In genomic region chr5:175547810-175548209, GRCh38 we compare ENCODE assay signal across 34 cellular contexts.
"Had no signal": no experiment of that assay in that cellular context is flagged by ENCODE, and none has a peak within 500 bp of the region (broad histone marks: within the 10 kb centered on the region; RNA-seq: fewer than 3 reads in every experiment).

No MANE protein-coding gene starts in this region.

- H3K27me3 ChIP-seq: ascending aorta, brain microvascular endothelial cell, right atrium auricular region, thyroid gland had no signal

- H3K36me3 Mint-ChIP-seq: activated CD4-positive, alpha-beta memory T cell treated with anti-CD3 and anti-CD28 coated beads for 36 hours; activated naive CD4-positive, alpha-beta T cell treated with anti-CD3 and anti-CD28 coated beads, Interleukin-2, amount 10 ng/mL, durations not matched to agents 7 days and 5 days; activated naive CD8-positive, alpha-beta T cell treated with anti-CD3 and anti-CD28 coated beads, Interleukin-2, amount 10 ng/mL, durations not matched to agents 7 days and 5 days; immature natural killer cell; naive B cell; stimulated activated naive B cell treated with anti-CD40 and anti-IgM and Interleukin-4, amounts not matched to agents 10 μg/mL and 1 μg/mL and 100 μg/mL, for 72 hours had no signal

- H3K4me3 ChIP-seq: ascending aorta, coronary artery, esophagus squamous epithelium, right atrium auricular region, smooth muscle cell, stomach, thyroid gland, upper lobe of right lung had no signal

- H3K4me1 ChIP-seq: ascending aorta, esophagus squamous epithelium, parathyroid adenoma, right atrium auricular region, thyroid gland, upper lobe of right lung had no signal

- H3K4me1 Mint-ChIP-seq: immature natural killer cell; naive B cell; stimulated activated naive B cell treated with anti-CD40 and anti-IgM and Interleukin-4, amounts not matched to agents 10 μg/mL and 1 μg/mL and 100 μg/mL, for 72 hours had no signal

- H3K27ac ChIP-seq: ascending aorta, brain microvascular endothelial cell, esophagus squamous epithelium, parathyroid adenoma, right atrium auricular region, stomach, thyroid gland, upper lobe of right lung, WERI-Rb-1 had no signal

- H3K9me3 ChIP-seq: ascending aorta, esophagus squamous epithelium, right atrium auricular region, stomach, thyroid gland, upper lobe of right lung had no signal

- H3K9me3 Mint-ChIP-seq: activated CD4-positive, alpha-beta memory T cell treated with anti-CD3 and anti-CD28 coated beads for 36 hours; activated CD4-positive, alpha-beta T cell treated with anti-CD3 and anti-CD28 coated beads, Interleukin-2, amount 10 ng/mL, durations not matched to agents 24 days and 14 days; activated naive CD4-positive, alpha-beta T cell treated with anti-CD3 and anti-CD28 coated beads, Interleukin-2, amount 10 ng/mL, durations not matched to agents 7 days and 5 days; activated naive CD8-positive, alpha-beta T cell treated with anti-CD3 and anti-CD28 coated beads, Interleukin-2, amount 10 ng/mL, durations not matched to agents 7 days and 5 days; activated T-cell treated with anti-CD3 and anti-CD28 coated beads, Interleukin-2, amount 50 U/mL, for 24 hours; nephron progenitor cell; T-helper 1 cell treated with Interleukin-12 subunit alpha and Interleukin-12 subunit beta and Interleukin-4 antibody, amounts not matched to agents 30 μg/mL and 1 μg/mL, for 36 hours had no signal

- H3K36me3 ChIP-seq: ascending aorta, brain microvascular endothelial cell, esophagus squamous epithelium, right atrium auricular region, stomach, thyroid gland, upper lobe of right lung, WERI-Rb-1 had no signal

- H3K27ac Mint-ChIP-seq: activated CD4-positive, alpha-beta memory T cell treated with anti-CD3 and anti-CD28 coated beads for 36 hours; activated CD4-positive, alpha-beta T cell treated with anti-CD3 and anti-CD28 coated beads, Interleukin-2, amount 10 ng/mL, durations not matched to agents 24 days and 14 days; activated naive CD4-positive, alpha-beta T cell treated with anti-CD3 and anti-CD28 coated beads, Interleukin-2, amount 10 ng/mL, durations not matched to agents 7 days and 5 days; activated naive CD8-positive, alpha-beta T cell treated with anti-CD3 and anti-CD28 coated beads, Interleukin-2, amount 10 ng/mL, durations not matched to agents 7 days and 5 days; activated T-cell treated with anti-CD3 and anti-CD28 coated beads, Interleukin-2, amount 50 U/mL, for 24 hours; immature natural killer cell; naive B cell; nephron progenitor cell; stimulated activated naive B cell treated with anti-CD40 and anti-IgM and Interleukin-4, amounts not matched to agents 10 μg/mL and 1 μg/mL and 100 μg/mL, for 72 hours; T-helper 1 cell treated with Interleukin-12 subunit alpha and Interleukin-12 subunit beta and Interleukin-4 antibody, amounts not matched to agents 30 μg/mL and 1 μg/mL, for 36 hours had no signal

- ATAC-seq: left colon; stimulated activated naive B cell treated with anti-CD40 and anti-IgM and Interleukin-4, amounts not matched to agents 10 μg/mL and 1 μg/mL and 100 μg/mL, for 72 hours; upper lobe of right lung had no signal

- H3K4me3 Mint-ChIP-seq: activated CD4-positive, alpha-beta memory T cell treated with anti-CD3 and anti-CD28 coated beads for 36 hours; activated CD4-positive, alpha-beta T cell treated with anti-CD3 and anti-CD28 coated beads, Interleukin-2, amount 10 ng/mL, durations not matched to agents 24 days and 14 days; activated naive CD4-positive, alpha-beta T cell treated with anti-CD3 and anti-CD28 coated beads, Interleukin-2, amount 10 ng/mL, durations not matched to agents 7 days and 5 days; activated naive CD8-positive, alpha-beta T cell treated with anti-CD3 and anti-CD28 coated beads, Interleukin-2, amount 10 ng/mL, durations not matched to agents 7 days and 5 days; activated T-cell treated with anti-CD3 and anti-CD28 coated beads, Interleukin-2, amount 50 U/mL, for 24 hours; immature natural killer cell; naive B cell; nephron progenitor cell; stimulated activated naive B cell treated with anti-CD40 and anti-IgM and Interleukin-4, amounts not matched to agents 10 μg/mL and 1 μg/mL and 100 μg/mL, for 72 hours; T-helper 1 cell treated with Interleukin-12 subunit alpha and Interleukin-12 subunit beta and Interleukin-4 antibody, amounts not matched to agents 30 μg/mL and 1 μg/mL, for 36 hours had no signal

- DNase-seq: activated CD4-positive, alpha-beta memory T cell treated with anti-CD3 and anti-CD28 coated beads for 36 hours; activated CD4-positive, alpha-beta T cell treated with anti-CD3 and anti-CD28 coated beads, Interleukin-2, amount 10 ng/mL, durations not matched to agents 24 days and 14 days; activated CD4-positive, CD25-positive, alpha-beta regulatory T cell treated with anti-CD3 and anti-CD28 coated beads, Interleukin-2, amount 50 U/mL, for 72 hours; activated CD8-positive, alpha-beta memory T cell treated with anti-CD3 and anti-CD28 coated beads, Interleukin-2, amount 50 U/mL, for 48 hours; activated gamma-delta T cell; activated naive CD4-positive, alpha-beta T cell treated with anti-CD3 and anti-CD28 coated beads, Interleukin-2, amount 10 ng/mL, durations not matched to agents 7 days and 5 days; activated naive CD8-positive, alpha-beta T cell treated with anti-CD3 and anti-CD28 coated beads, Interleukin-2, amount 10 ng/mL, durations not matched to agents 7 days and 5 days; activated T-cell treated with anti-CD3 and anti-CD28 coated beads, Interleukin-2, amount 50 U/mL, for 24 hours; brain microvascular endothelial cell; dorsolateral prefrontal cortex; esophagus squamous epithelium; foreskin melanocyte; immature natural killer cell; kidney; left colon; mammary epithelial cell; naive B cell; nephron progenitor cell; occipital lobe; stimulated activated CD4-positive, alpha-beta T cell treated with anti-CD3 and anti-CD28 coated beads, Interleukin-1b, Interleukin-23, amount 100 ng/mL, for 48 hours; stimulated activated CD4-positive, alpha-beta T cell treated with anti-CD3 and anti-CD28 coated beads, Interleukin-4, amount 100 ng/mL, for 4 hours; stimulated activated CD8-positive, alpha-beta memory T cell treated with anti-CD3 and anti-CD28 coated beads, Interleukin-4, amount 100 ng/mL, for 48 hours; stimulated activated naive B cell treated with anti-CD40 and anti-IgM and Interleukin-4, amounts not matched to agents 10 μg/mL and 1 μg/mL and 100 μg/mL, for 72 hours; stomach; T-helper 9 cell; thyroid gland; upper lobe of right lung; WERI-Rb-1 had no signal
